In the genomic region with DNA sequence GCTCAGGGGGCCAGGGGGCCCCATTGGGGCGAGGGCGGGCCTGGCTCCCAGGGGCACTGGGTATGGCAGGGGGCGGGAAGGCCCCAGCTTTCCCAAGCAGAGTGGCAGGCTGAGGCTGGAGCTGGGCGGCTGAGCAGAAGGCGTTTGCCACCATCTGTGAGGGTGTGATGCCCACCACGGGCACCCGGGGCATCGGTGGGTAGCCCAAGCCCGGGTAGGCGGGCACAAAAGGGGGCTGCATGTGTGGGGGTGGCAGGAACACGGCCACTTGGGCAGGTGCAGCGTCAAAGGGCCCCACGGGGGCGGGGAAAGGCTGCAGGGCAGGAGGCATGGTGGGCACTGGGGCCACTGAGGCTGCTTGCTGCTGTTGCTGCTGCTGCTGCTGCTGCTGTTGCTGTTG, we compare ENCODE assay signal across 28 cellular contexts.
"Had no signal": no experiment of that assay in that cellular context is flagged by ENCODE, and none has a peak within 500 bp of the region (broad histone marks: within the 10 kb centered on the region; RNA-seq: fewer than 3 reads in every experiment).

No MANE protein-coding gene starts in this region.

- H2AFZ ChIP-seq: hepatocyte, neural progenitor cell had no signal

- H3K4me1 ChIP-seq: neural progenitor cell, pancreas, prostate gland had no signal

- H3K27me3 ChIP-seq: heart right ventricle, hepatocyte, left lung, pancreas, suprapubic skin, tibial artery, upper lobe of right lung had no signal

- H3K27me3 Mint-ChIP-seq: naive B cell; stimulated activated naive CD8-positive, alpha-beta T cell treated with anti-CD3 and anti-CD28 coated beads, Interleukin-15, Interleukin-2, amounts not matched to agents 100 ng/mL and 50 ng/mL, for 24 hours had no signal

- DNase-seq: glutamatergic neuron; heart right ventricle; left colon; left lung; mesendoderm; naive B cell; nephron progenitor cell; pancreas; retina; stimulated activated CD4-positive, alpha-beta T cell treated with anti-CD3 and anti-CD28 coated beads, Interleukin-4, amount 100 ng/mL, for 24 hours; stimulated activated naive CD4-positive, alpha-beta T cell; tibial artery; trophoblast cell; upper lobe of right lung had no signal

- H3K27ac Mint-ChIP-seq: mesothelial cell of epicardium; nephron progenitor cell; neural progenitor cell; stimulated activated naive CD8-positive, alpha-beta T cell treated with anti-CD3 and anti-CD28 coated beads, Interleukin-15, Interleukin-2, amounts not matched to agents 100 ng/mL and 50 ng/mL, for 24 hours had no signal

- H3K79me2 ChIP-seq: hepatocyte had no signal

- H3K36me3 ChIP-seq: neural progenitor cell had no signal

- H3K9me3 Mint-ChIP-seq: stimulated activated effector memory CD8-positive, alpha-beta T cell treated with anti-CD3 and anti-CD28 coated beads, Interleukin-12 subunit alpha, Interleukin-12 subunit beta, amount 100 ng/mL, for 72 hours; stimulated activated naive CD8-positive, alpha-beta T cell treated with anti-CD3 and anti-CD28 coated beads, Interleukin-15, Interleukin-2, amounts not matched to agents 100 ng/mL and 50 ng/mL, for 24 hours had no signal

- FAIRE-seq: keratinocyte, pancreas, urothelium cell line had no signal

- H3K4me2 ChIP-seq: hepatocyte, neural progenitor cell had no signal

- H3K4me3 ChIP-seq: heart right ventricle, hepatocyte, left lung, lung, neural progenitor cell, pancreas, prostate gland, skin epidermis, suprapubic skin, thoracic aorta, tibial artery, upper lobe of right lung had no signal

- H3K9me3 ChIP-seq: heart right ventricle, pancreas, prostate gland, suprapubic skin, thoracic aorta, tibial artery, upper lobe of right lung had no signal

- H3K9ac ChIP-seq: neural progenitor cell had no signal

- H3K4me3 Mint-ChIP-seq: mesothelial cell of epicardium; nephron progenitor cell; neural progenitor cell; stimulated activated effector memory CD8-positive, alpha-beta T cell treated with anti-CD3 and anti-CD28 coated beads, Interleukin-12 subunit alpha, Interleukin-12 subunit beta, amount 100 ng/mL, for 72 hours; stimulated activated naive CD8-positive, alpha-beta T cell treated with anti-CD3 and anti-CD28 coated beads, Interleukin-15, Interleukin-2, amounts not matched to agents 100 ng/mL and 50 ng/mL, for 24 hours had no signal

- ATAC-seq: heart right ventricle; left colon; left lung; pancreas; right cardiac atrium; sciatic nerve; stimulated activated effector memory CD8-positive, alpha-beta T cell treated with anti-CD3 and anti-CD28 coated beads, Interleukin-12 subunit alpha, Interleukin-12 subunit beta, amount 100 ng/mL, for 72 hours; upper lobe of right lung had no signal

- H3K27ac ChIP-seq: hepatocyte, left lung, neural progenitor cell, pancreas, prostate gland, suprapubic skin, upper lobe of right lung had no signal
